23 cellular contexts compared by ENCODE assay signal in genomic region chr5:116013931-116014330, GRCh38. TPM values are rescaled to one million over a fixed set of nuclear protein-coding genes. Genes with fewer than 3 reads are reported as not detected.
"Had no signal": no experiment of that assay in that cellular context is flagged by ENCODE, and none has a peak within 500 bp of the region (broad histone marks: within the 10 kb centered on the region; RNA-seq: fewer than 3 reads in every experiment).

No MANE protein-coding gene starts in this region.

- DNase-seq: effector memory CD4-positive, alpha-beta T cell; foreskin melanocyte; heart left ventricle; hippocampal formation; kidney glomerular epithelial cell; occipital lobe; pancreas; right cardiac atrium; small intestine; stimulated activated CD4-positive, alpha-beta T cell treated with anti-CD3 and anti-CD28 coated beads, Interleukin-12 subunit alpha, Interleukin-12 subunit beta, amount 100 ng/mL, for 4 hours; stimulated activated CD4-positive, alpha-beta T cell treated with anti-CD3 and anti-CD28 coated beads, Interleukin-2, amount 100 ng/mL, for 48 hours; stimulated activated naive CD4-positive, alpha-beta T cell treated with Interleukin-2 at 50 U/mL for 16 hours; testis; upper lobe of right lung had no signal

- H3K4me1 ChIP-seq: pancreas, testis, tibial nerve, upper lobe of right lung, vagina had no signal

- H3K27me3 ChIP-seq: heart left ventricle, pancreas, testis, tibial nerve, upper lobe of right lung, vagina had no signal

- H3K36me3 ChIP-seq: heart left ventricle, pancreas, tibial nerve, upper lobe of right lung, vagina had no signal

- H3K9me3 ChIP-seq: heart left ventricle, pancreas, testis, tibial nerve, upper lobe of right lung, vagina had no signal

- H3K27ac ChIP-seq: pancreas, testis, tibial nerve, upper lobe of right lung, vagina had no signal

- H3K27ac Mint-ChIP-seq: natural killer cell treated with Interleukin-12 subunit alpha and Interleukin-12 subunit beta and Interleukin-15 and Interleukin-18, amount 100 ng/mL, for 72 hours; progenitor cell of endocrine pancreas had no signal

- H3K4me3 ChIP-seq: heart left ventricle, pancreas, testis, tibial nerve, upper lobe of right lung, vagina had no signal

- ATAC-seq: esophagus mucosa; natural killer cell treated with Interleukin-12 subunit alpha and Interleukin-12 subunit beta and Interleukin-15 and Interleukin-18, amount 100 ng/mL, for 72 hours; pancreas; right cardiac atrium; upper lobe of right lung had no signal

- H3K36me3 Mint-ChIP-seq: natural killer cell treated with Interleukin-12 subunit alpha and Interleukin-12 subunit beta and Interleukin-15 and Interleukin-18, amount 100 ng/mL, for 72 hours had no signal

- H3K9me3 Mint-ChIP-seq: natural killer cell treated with Interleukin-12 subunit alpha and Interleukin-12 subunit beta and Interleukin-15 and Interleukin-18, amount 100 ng/mL, for 72 hours had no signal

- H3K27me3 Mint-ChIP-seq: progenitor cell of endocrine pancreas had no signal

- H3K4me3 Mint-ChIP-seq: natural killer cell treated with Interleukin-12 subunit alpha and Interleukin-12 subunit beta and Interleukin-15 and Interleukin-18, amount 100 ng/mL, for 72 hours had no signal

RNA-seq across cellular contexts. Expression of gene ARL14EPL, which starts 18.3 kb away (rescaled TPM):
- total RNA-seq: esophagus mucosa; glomerular endothelial cell; heart left ventricle; liver; mesenteric fat pad; mononuclear cell; natural killer cell treated with Interleukin-12 subunit alpha and Interleukin-12 subunit beta and Interleukin-15 and Interleukin-18, amount 100 ng/mL, for 72 hours; occipital lobe; pancreas; progenitor cell of endocrine pancreas; right cardiac atrium; testis; upper lobe of right lung; vagina had no signal
- polyA plus RNA-seq: heart left ventricle, liver, pancreas, right cardiac atrium, small intestine had no signal

RNA-seq across cellular contexts. Expression of gene LVRN, which starts 51.7 kb away (rescaled TPM):
- total RNA-seq: natural killer cell treated with Interleukin-12 subunit alpha and Interleukin-12 subunit beta and Interleukin-15 and Interleukin-18, amount 100 ng/mL, for 72 hours had no signal
